In the genomic region with DNA sequence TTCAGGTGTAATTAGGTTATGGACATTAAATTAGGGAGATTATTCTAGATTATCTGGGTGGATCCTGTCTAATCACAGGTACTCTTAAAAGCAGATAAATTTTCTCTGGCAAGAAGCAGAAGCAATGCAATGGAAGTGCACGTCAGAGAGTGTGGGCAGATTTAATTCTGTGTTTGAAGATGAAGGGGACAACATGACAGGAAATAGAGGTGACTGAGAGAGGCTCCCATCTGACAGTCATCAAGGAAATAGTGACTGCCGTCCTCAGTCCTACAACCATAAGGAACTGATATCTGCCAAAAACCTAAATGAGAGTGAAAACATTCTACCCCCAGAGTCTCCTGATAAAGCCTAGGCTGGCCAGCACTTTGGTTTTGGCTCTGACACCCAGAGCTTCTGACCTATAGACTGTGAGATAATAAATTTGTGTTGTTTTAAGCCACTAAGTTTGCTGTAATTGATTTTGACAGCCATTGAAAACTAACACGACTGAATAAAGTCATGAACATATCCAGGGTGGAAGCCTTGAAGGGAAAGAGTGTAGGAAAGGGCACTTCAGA, we compare ENCODE assay signal across 14 cellular contexts. TPM values are rescaled to one million over a fixed set of nuclear protein-coding genes. Genes with fewer than 3 reads are reported as not detected.
DNase-seq lines count a peak whose midpoint lies in the region; ATAC-seq and TF ChIP-seq lines count a peak whose summit lies in the region.
"Had no signal": no experiment of that assay in that cellular context is flagged by ENCODE, and none has a peak within 500 bp of the region (broad histone marks: within the 10 kb centered on the region; RNA-seq: fewer than 3 reads in every experiment).

No MANE protein-coding gene starts in this region.

- H3K4me2 ChIP-seq in mammary epithelial cell (ENCODE audit: insufficient read depth, low read depth, low read length): no peak overlapping the region
- no peak overlapping the region for H3K4me2 ChIP-seq in mesenchymal stem cell (ENCODE audit: low read length, poor library complexity, severe bottlenecking)
- H3K4me2 ChIP-seq in MM.1S (ENCODE audit: low read depth, low read length): no peak overlapping the region

- no peak overlapping the region for H2BK120ac ChIP-seq in mesenchymal stem cell (ENCODE audit: low read depth, low read length)

- H3K9me3 Mint-ChIP-seq in activated T-cell treated with anti-CD3 and anti-CD28 coated beads, Interleukin-2, amount 50 U/mL, for 72 hours: no peaks in the 10 kb centered on the region

- H3K9me2 ChIP-seq in MM.1S (replicated peaks; ENCODE audit: insufficient read depth, low read length): no peaks in the 10 kb centered on the region

- H3K9me3 ChIP-seq in breast epithelium (peaks cover 0 to 5% of the 10 kb centered on the region in 2 donors), mammary epithelial cell (replicated peaks; ENCODE audit: insufficient read depth, low read length) (peaks cover 10% of the 10 kb centered on the region), mesenchymal stem cell (ENCODE audit: control insufficient read depth, low read length) (peaks cover 9% of the 10 kb centered on the region), thymus (ENCODE audit: control insufficient read depth) (peaks cover 1% of the 10 kb centered on the region), MM.1S (replicated peaks; ENCODE audit: insufficient read depth, low read length) (no peaks in the 10 kb centered on the region)
- H3K9me3 ChIP-seq: vagina had no signal

- H3F3A ChIP-seq in MM.1S (ENCODE audit: insufficient read depth, low read length): no peaks in the 10 kb centered on the region

- no peak overlapping the region for H3K14ac ChIP-seq in mesenchymal stem cell (ENCODE audit: low read length in 2 of 2)

- H3K4ac ChIP-seq in mesenchymal stem cell (ENCODE audit: low read depth in 1 of 2, low read length in 2 of 2): no peak overlapping the region

- 63% methylated on average over 3 of the region's 3 CpGs for WGBS in mammary epithelial cell (ENCODE audit: low coverage, missing lambda C conversion rate)
- 45% methylated on average over 3 of the region's 3 CpGs for WGBS in mesenchymal stem cell
- 60% methylated on average over 3 of the region's 3 CpGs for WGBS in thymus

- no peak overlapping the region for H4K91ac ChIP-seq in mesenchymal stem cell (ENCODE audit: low read length)

- intact Hi-C loops in breast epithelium (cut with DNase I; ENCODE audit: low total_unique reads): no loop called here
- intact Hi-C loops in mammary epithelial cell (cut with micrococcal nuclease): no loop called here

- no peak overlapping the region for H2AK5ac ChIP-seq in mesenchymal stem cell (ENCODE audit: low read length, severe bottlenecking)

- H2AFZ ChIP-seq in mammary epithelial cell (ENCODE audit: low read depth, low read length) (no peak overlapping the region), mesenchymal stem cell (ENCODE audit: low read depth, low read length) (no peak overlapping the region), MM.1S (ENCODE audit: low read length) (no peak overlapping the region)

- no peak overlapping the region for H2BK5ac ChIP-seq in mesenchymal stem cell (ENCODE audit: low read depth, low read length, poor library complexity, severe bottlenecking)

- H3K27ac ChIP-seq in breast epithelium (peak overlapping the region; percentile 4 to 17), mammary epithelial cell (ENCODE audit: insufficient read depth, low read depth, low read length) (no peak overlapping the region), mesenchymal stem cell (ENCODE audit: low read length, poor library complexity, severe bottlenecking) (no peak overlapping the region), thymus (ENCODE audit: low read depth) (peak overlapping the region; percentile 65), MM.1S (ENCODE audit: low read length) (no peak overlapping the region)
- H3K27ac ChIP-seq: vagina had no signal

- H4K20me1 ChIP-seq in mammary epithelial cell (ENCODE audit: insufficient read depth, low read length): no peaks in the 10 kb centered on the region
- no peaks in the 10 kb centered on the region for H4K20me1 ChIP-seq in MM.1S (ENCODE audit: insufficient read depth, low read length)

- H3K23ac ChIP-seq in mesenchymal stem cell (ENCODE audit: low read length in 2 of 2): no peak overlapping the region

- in situ Hi-C loops in mammary epithelial cell (cut with MboI; ENCODE audit: low sequenced_read_pairs in 2 of 2): no loop called here

- no peak overlapping the region for H4K8ac ChIP-seq in mesenchymal stem cell (ENCODE audit: low read length)

- peaks cover 21% of the 10 kb centered on the region for H3K4me1 Mint-ChIP-seq in activated T-cell treated with anti-CD3 and anti-CD28 coated beads, Interleukin-2, amount 50 U/mL, for 72 hours (ENCODE audit: low read depth)

- no peaks in the 10 kb centered on the region for H3K79me1 ChIP-seq in mesenchymal stem cell (replicated peaks; ENCODE audit: low read length, poor library complexity, severe bottlenecking)

- no peaks in the 10 kb centered on the region for H3K4me1 ChIP-seq in breast epithelium
- no peaks in the 10 kb centered on the region for H3K4me1 ChIP-seq in mammary epithelial cell (ENCODE audit: insufficient read depth, low read length)
- peaks cover 2% of the 10 kb centered on the region for H3K4me1 ChIP-seq in mesenchymal stem cell (ENCODE audit: control insufficient read depth, insufficient read depth, low read depth, low read length)
- H3K4me1 ChIP-seq in thymus (ENCODE audit: control insufficient read depth, insufficient read depth, low read length): no peaks in the 10 kb centered on the region
- no peaks in the 10 kb centered on the region for H3K4me1 ChIP-seq in MM.1S (ENCODE audit: low read length)
- H3K4me1 ChIP-seq: vagina had no signal

- peak; percentile 75 to 82 for ATAC-seq in activated T-cell treated with anti-CD3 and anti-CD28 coated beads, Interleukin-2, amount 50 U/mL, for 72 hours (replicated peaks in 1 of 2)

- H3K27me3 ChIP-seq in breast epithelium (no peaks in the 10 kb centered on the region), mammary epithelial cell (ENCODE audit: insufficient read depth, low read length) (no peaks in the 10 kb centered on the region), mesenchymal stem cell (ENCODE audit: control insufficient read depth in 1 of 2, insufficient read depth in 1 of 2, low read length in 2 of 2) (no peaks in the 10 kb centered on the region), thymus (ENCODE audit: control insufficient read depth, insufficient read depth) (no peaks in the 10 kb centered on the region), MM.1S (replicated peaks; ENCODE audit: insufficient read depth, low read length) (no peaks in the 10 kb centered on the region)
- H3K27me3 ChIP-seq: vagina had no signal

- H3K4me3 ChIP-seq in breast epithelium (no peak overlapping the region), mammary epithelial cell (replicated peaks in 1 of 3; ENCODE audit: insufficient read depth in 1 of 3, low read depth in 2 of 3, low read length in 3 of 3) (no peak overlapping the region), mesenchymal stem cell (ENCODE audit: insufficient read depth in 1 of 2, low read depth in 1 of 2, low read length in 2 of 2) (peak overlapping the region in 1 of 2 experiments; percentile 48), thymus (ENCODE audit: low read length) (no peak overlapping the region), MM.1S (ENCODE audit: low read length) (no peak overlapping the region)
- H3K4me3 ChIP-seq: vagina had no signal

- no TSS peak for BruUV-seq in mammary epithelial cell (replicated peaks; lab: Mats Ljungman, UMichigan)

- no peaks in the 10 kb centered on the region for H3K36me3 ChIP-seq in breast epithelium
- H3K36me3 ChIP-seq in mammary epithelial cell (ENCODE audit: insufficient read depth, low read length): no peaks in the 10 kb centered on the region
- H3K36me3 ChIP-seq in mesenchymal stem cell (ENCODE audit: control insufficient read depth in 1 of 2, insufficient read depth in 2 of 2, low read depth in 1 of 2, low read length in 2 of 2): no peaks in the 10 kb centered on the region
- no peaks in the 10 kb centered on the region for H3K36me3 ChIP-seq in thymus (ENCODE audit: control insufficient read depth, insufficient read depth)
- no peaks in the 10 kb centered on the region for H3K36me3 ChIP-seq in MM.1S (replicated peaks; ENCODE audit: insufficient read depth, low read length)
- H3K36me3 ChIP-seq: vagina had no signal

- DNase-seq in breast epithelium (ENCODE audit: low spot score in 2 of 2) (no peak), mammary epithelial cell (no peak), mesenchymal stem cell (no peak), NOMO-1 (lab: John Stamatoyannopoulos, UW; ENCODE audit: unreplicated experiment in 2 of 2) (no peak), MM.1S (no peak), mucosa of gallbladder (ENCODE audit: low spot score) (no peak)
- DNase-seq in activated T-cell treated with anti-CD3 and anti-CD28 coated beads, Interleukin-2, amount 50 U/mL, for 72 hours: peak; percentile 3 to 6
- DNase-seq: activated effector memory CD4-positive, alpha-beta T cell treated with Interleukin-2 at 50 U/mL for 16 hours; effector CD8-positive, alpha-beta T cell; hippocampal formation had no signal

- H3K79me2 ChIP-seq in mammary epithelial cell (ENCODE audit: insufficient read depth, low read length) (no peaks in the 10 kb centered on the region), MM.1S (ENCODE audit: low read length) (no peaks in the 10 kb centered on the region)

- H2BK15ac ChIP-seq in mesenchymal stem cell (ENCODE audit: low read depth, poor library complexity, severe bottlenecking): no peak overlapping the region

- TF ChIP-seq POLR2A in breast epithelium (IDR thresholded peaks at IDR 0.05): no peak

- peak overlapping the region in 1 of 2 experiments; percentile 84 for H2BK12ac ChIP-seq in mesenchymal stem cell (ENCODE audit: low read length in 2 of 2)

- dilution Hi-C loops in mammary epithelial cell (cut with HindIII; ENCODE audit: low sequenced_read_pairs): no loop called here

- no peaks in the 10 kb centered on the region for H3K27me3 Mint-ChIP-seq in activated T-cell treated with anti-CD3 and anti-CD28 coated beads, Interleukin-2, amount 50 U/mL, for 72 hours (ENCODE audit: low read depth)
- H3K27me3 Mint-ChIP-seq: naive thymus-derived CD8-positive, alpha-beta T cell had no signal

- peak overlapping the region in 1 of 2 experiments; percentile 52 for H3K18ac ChIP-seq in mesenchymal stem cell (ENCODE audit: low read depth in 1 of 2, low read length in 2 of 2)

- H3K27ac Mint-ChIP-seq in activated T-cell treated with anti-CD3 and anti-CD28 coated beads, Interleukin-2, amount 50 U/mL, for 72 hours: no peak overlapping the region

- CTCF ChIA-PET in mammary epithelial cell (lab: Charles Lee; ENCODE audit: low non-redundant PET): no interaction called here

- H3K9ac ChIP-seq in mammary epithelial cell (ENCODE audit: insufficient read depth, low read length): no peak overlapping the region
- H3K9ac ChIP-seq in mesenchymal stem cell (ENCODE audit: low read length): peak overlapping the region; percentile 56
- no peak overlapping the region for H3K9ac ChIP-seq in MM.1S (ENCODE audit: low read length)

- TF ChIP-seq CTCF in breast epithelium (IDR thresholded peaks at IDR 0.05): no peak
- no peak for TF ChIP-seq CTCF in mammary epithelial cell (conservative IDR thresholded peaks at IDR 0.05 in 1 of 2, IDR thresholded peaks at IDR 0.05 in 1 of 2; ENCODE audit: extremely low read depth in 1 of 2, insufficient read depth in 1 of 2, low read depth in 1 of 2, low read length in 2 of 2)
- TF ChIP-seq CTCF in MM.1S (IDR thresholded peaks at IDR 0.05; ENCODE audit: low read length): no peak

- no peaks in the 10 kb centered on the region for H3K36me3 Mint-ChIP-seq in activated T-cell treated with anti-CD3 and anti-CD28 coated beads, Interleukin-2, amount 50 U/mL, for 72 hours (ENCODE audit: insufficient read depth in 2 of 2)

- no peak overlapping the region for H3K4me3 Mint-ChIP-seq in activated T-cell treated with anti-CD3 and anti-CD28 coated beads, Interleukin-2, amount 50 U/mL, for 72 hours
- H3K4me3 Mint-ChIP-seq: naive thymus-derived CD8-positive, alpha-beta T cell had no signal

RNA-seq across cellular contexts. Expression of gene DDX50, which starts 30.5 kb away (rescaled TPM):
- total RNA-seq in breast epithelium (10 to 100 TPM; 40.3 to 50.2 (median 43.9) TPM), mammary epithelial cell (10 to 100 TPM; 30.0 to 39.8 TPM), mucosa of gallbladder (30.9 TPM)
- polyA plus RNA-seq in mammary epithelial cell (28.3 TPM), thymus (40.0 TPM)
- 35.9 TPM for polyA minus RNA-seq in mammary epithelial cell
- total RNA-seq in activated T-cell treated with anti-CD3 and anti-CD28 coated beads, Interleukin-2, amount 50 U/mL, for 72 hours: 10 to 100 TPM; 61.8 to 62.8 TPM
- polyA plus RNA-seq in mesenchymal stem cell (2013, experiment 1 of 2): 32.5 TPM
- polyA plus RNA-seq in mesenchymal stem cell (2013, experiment 2 of 2): 32.6 TPM

RNA-seq across cellular contexts. Expression of gene STOX1, which starts 43.3 kb away (rescaled TPM):
- total RNA-seq in breast epithelium (10 to 100 TPM in 1 of 3 donors, 1 to 10 TPM in 2; 8.8 to 17.3 (median 9.8) TPM), mammary epithelial cell (under 1 TPM; 0.07 to 0.17 TPM), mucosa of gallbladder (2.6 TPM)
- polyA plus RNA-seq in mammary epithelial cell (0.07 TPM), thymus (8.5 TPM)
- polyA minus RNA-seq in mammary epithelial cell: not detected
- under 1 TPM; 0.19 to 0.41 TPM for total RNA-seq in activated T-cell treated with anti-CD3 and anti-CD28 coated beads, Interleukin-2, amount 50 U/mL, for 72 hours
- polyA plus RNA-seq in mesenchymal stem cell (2013, experiment 1 of 2): 0.10 TPM
- polyA plus RNA-seq in mesenchymal stem cell (2013, experiment 2 of 2): 0.10 TPM
- polyA plus RNA-seq: BJ had no signal

Comparison
In these comparisons a context has a peak if more than half of its experiments do, and no peak if none do; other contexts are left out.
1. H3K27ac ChIP-seq: peak in breast epithelium (2 of 2) and thymus (single experiment); none in mammary epithelial cell (single experiment), mesenchymal stem cell (single experiment) and MM.1S (single experiment).
2. DNase-seq: peak in activated T-cell treated with anti-CD3 and anti-CD28 coated beads, Interleukin-2, amount 50 U/mL, for 72 hours (2 of 2); none in breast epithelium (0 of 2), mammary epithelial cell (single experiment), mesenchymal stem cell (single experiment), NOMO-1 (0 of 2), MM.1S (single experiment) and mucosa of gallbladder (single experiment).